1 cellular context compared by ENCODE assay signal in genomic region chr9:20658246-20658667, GRCh38.
TF ChIP-seq lines count a peak whose summit lies in the region.

No MANE protein-coding gene starts in this region.

TF ChIP-seq in GM12878, 131 proteins besides CTCF, POLR2A, EP300 and RAD21:
- TF ChIP-seq RELB (IDR thresholded peaks at IDR 0.05; ENCODE audit: low read depth) (peak; percentile 19; the same call in 1 of the 2 replicates), MEF2B (IDR thresholded peaks at IDR 0.05; ENCODE audit: partially characterized antibody, poor library complexity, severe bottlenecking) (peak; percentile 11), ASH2L (IDR thresholded peaks at IDR 0.05; ENCODE audit: borderline replicate concordance, low read depth) (peak; percentile 78; the same call in 1 of the 2 replicates), NKRF (conservative IDR thresholded peaks at IDR 0.05) (peak; percentile 64; the same call in 1 of the 2 replicates), PKNOX1 (IDR thresholded peaks at IDR 0.05) (0 out of 2 replicates have a peak, but pooled peaks have one; percentile 29), SMAD1 (IDR thresholded peaks at IDR 0.05; ENCODE audit: low read depth, partially characterized antibody) (peak; percentile 42), NR2F1 (conservative IDR thresholded peaks at IDR 0.05) (peak; percentile 68), NBN (IDR thresholded peaks at IDR 0.05) (peak; percentile 57; the same call in 1 of the 2 replicates), IKZF1 (conservative IDR thresholded peaks at IDR 0.05) (peak; percentile 35; the same call in 1 of the 2 replicates), SKIL (IDR thresholded peaks at IDR 0.05; ENCODE audit: low read depth, poor library complexity, severe bottlenecking) (peak; percentile 72), MTA2 (IDR thresholded peaks at IDR 0.05; ENCODE audit: low read depth) (0 out of 2 replicates have a peak, but pooled peaks have one; percentile 24)
